Comparison of ENCODE assay signal across 14 cellular contexts in genomic region chr10:114374141-114374791, GRCh38. TPM values are rescaled to one million over a fixed set of nuclear protein-coding genes. Genes with fewer than 3 reads are reported as not detected.
DNase-seq lines count a peak whose midpoint lies in the region; ATAC-seq and TF ChIP-seq lines count a peak whose summit lies in the region.
"Had no signal": no experiment of that assay in that cellular context is flagged by ENCODE, and none has a peak within 500 bp of the region (broad histone marks: within the 10 kb centered on the region; RNA-seq: fewer than 3 reads in every experiment).

No MANE protein-coding gene starts in this region.

- TF ChIP-seq CTCF in brain microvascular endothelial cell (IDR thresholded peaks at IDR 0.05; ENCODE audit: low read depth, low read length, missing control alignments) (no peak), hepatocyte (IDR thresholded peaks at IDR 0.05; ENCODE audit: poor library complexity) (no peak), psoas muscle (IDR thresholded peaks at IDR 0.05) (no peak)

- H3K36me3 ChIP-seq in GM23248 (ENCODE audit: low read depth) (no peaks in the 10 kb centered on the region), brain microvascular endothelial cell (replicated peaks) (no peaks in the 10 kb centered on the region), hepatocyte (replicated peaks; ENCODE audit: insufficient read depth, low read depth) (no peaks in the 10 kb centered on the region), psoas muscle (ENCODE audit: insufficient read depth in 1 of 2, low read depth in 1 of 2) (no peaks in the 10 kb centered on the region)

- H3K4me1 ChIP-seq in GM23248 (ENCODE audit: insufficient read depth): no peaks in the 10 kb centered on the region
- no peaks in the 10 kb centered on the region for H3K4me1 ChIP-seq in hepatocyte (ENCODE audit: insufficient read depth)
- no peaks in the 10 kb centered on the region for H3K4me1 ChIP-seq in psoas muscle

- intact Hi-C loops in psoas muscle (cut with DNase I): no loop called here

- peak; percentile 6 for DNase-seq in GM23248
- DNase-seq in brain microvascular endothelial cell: peak; percentile 5
- DNase-seq in hepatocyte (ENCODE audit: low spot score): peak; percentile 46
- peak; percentile 66 to 80 for DNase-seq in psoas muscle
- DNase-seq in NCI-H2107 (lab: John Stamatoyannopoulos, UW): no peak
- no peak for DNase-seq in stimulated activated naive CD8-positive, alpha-beta T cell treated with anti-CD3 and anti-CD28 coated beads, Interleukin-15, Interleukin-2, amounts not matched to agents 100 U/mL and 50 U/mL, for 24 hours
- no peak for DNase-seq in NCI-H2081 (lab: John Stamatoyannopoulos, UW)
- DNase-seq: activated CD8-positive, alpha-beta memory T cell treated with anti-CD3 and anti-CD28 coated beads, Interleukin-2, amount 50 U/mL, for 4 hours; AML-193; foreskin fibroblast; NK-92 treated with Interleukin-12 subunit alpha and Interleukin-12 subunit beta, amount 100 ng/mL, for 24 hours; stimulated activated CD4-positive, alpha-beta T cell treated with anti-CD3 and anti-CD28 coated beads, Interleukin-2, amount 100 ng/mL, for 48 hours had no signal

- H3K27me3 ChIP-seq in GM23248 (replicated peaks; ENCODE audit: insufficient read depth): no peaks in the 10 kb centered on the region; the same call in 1 of the 2 replicates
- H3K27me3 ChIP-seq in brain microvascular endothelial cell (replicated peaks): peaks cover 2% of the 10 kb centered on the region
- no peaks in the 10 kb centered on the region for H3K27me3 ChIP-seq in hepatocyte
- H3K27me3 ChIP-seq in psoas muscle (ENCODE audit: insufficient read depth in 3 of 3, low read length in 2 of 3): peaks cover 0 to 8% (median 0%) of the 10 kb centered on the region in 3 donors

- no peaks in the 10 kb centered on the region for H3F3A ChIP-seq in GM23248 (ENCODE audit: insufficient read depth)

- ATAC-seq in psoas muscle (peak in 3 of 4 donors; percentile 41 to 50 (median 49)), GM21786 (IDR thresholded peaks at IDR 0.05; ENCODE audit: unreplicated experiment) (no peak)
- no peak for ATAC-seq in stimulated activated naive CD8-positive, alpha-beta T cell treated with anti-CD3 and anti-CD28 coated beads, Interleukin-15, Interleukin-2, amounts not matched to agents 100 U/mL and 50 U/mL, for 24 hours
- ATAC-seq: HCT116 had no signal

- H3K9me3 ChIP-seq in GM23248 (ENCODE audit: low read depth): no peaks in the 10 kb centered on the region
- H3K9me3 ChIP-seq in hepatocyte (ENCODE audit: low read depth): no peaks in the 10 kb centered on the region
- no peaks in the 10 kb centered on the region for H3K9me3 ChIP-seq in psoas muscle

- no peaks in the 10 kb centered on the region for H4K20me1 ChIP-seq in GM23248 (ENCODE audit: insufficient read depth)
- H4K20me1 ChIP-seq in hepatocyte (ENCODE audit: insufficient read depth, poor library complexity, severe bottlenecking): no peaks in the 10 kb centered on the region

- H3K9me2 ChIP-seq in GM23248 (ENCODE audit: insufficient read depth) (no peaks in the 10 kb centered on the region), hepatocyte (replicated peaks; ENCODE audit: insufficient read depth) (no peaks in the 10 kb centered on the region)

- H3K79me2 ChIP-seq in GM23248 (ENCODE audit: insufficient read depth) (no peaks in the 10 kb centered on the region), hepatocyte (no peaks in the 10 kb centered on the region)

- WGBS in GM23248 (ENCODE audit: low coverage in 1 of 2, low lambda C conversion rate in 2 of 2, missing lambda C conversion rate in 2 of 2), 2 experiments: 1 to 3% methylated on average over 13 of the region's 13 CpGs
- 44% methylated on average over 13 of the region's 13 CpGs for WGBS in hepatocyte (ENCODE audit: low lambda C conversion rate, missing lambda C conversion rate)
- WGBS in psoas muscle, 3 donors: 18 to 20% (median 19%) methylated on average over 13 of the region's 13 CpGs

- no peak overlapping the region for H3K4me2 ChIP-seq in GM23248 (ENCODE audit: unreplicated experiment)
- peak overlapping the region; percentile 61 for H3K4me2 ChIP-seq in hepatocyte

- H2AFZ ChIP-seq in GM23248: no peak overlapping the region
- H2AFZ ChIP-seq in hepatocyte: no peak overlapping the region

- H3K4me3 ChIP-seq in GM23248: no peak overlapping the region
- no peak overlapping the region for H3K4me3 ChIP-seq in brain microvascular endothelial cell (ENCODE audit: low read depth, low read length)
- H3K4me3 ChIP-seq in hepatocyte: no peak overlapping the region
- H3K4me3 ChIP-seq in psoas muscle: no peak overlapping the region

- in situ Hi-C loops in GM23248 (cut with MboI) (no loop called here), brain microvascular endothelial cell (cut with HindIII; ENCODE audit: low pct_ligation_motif_present, low sequenced_read_pairs) (no loop called here)

- no peak overlapping the region for H3K9ac ChIP-seq in GM23248

- no peak overlapping the region for H3K27ac ChIP-seq in GM23248
- H3K27ac ChIP-seq in brain microvascular endothelial cell: no peak overlapping the region
- H3K27ac ChIP-seq in hepatocyte: peak overlapping the region; percentile 49
- H3K27ac ChIP-seq in psoas muscle: peak overlapping the region; percentile 30

RNA-seq across cellular contexts. Expression of gene AFAP1L2, which starts 30.0 kb away (rescaled TPM):
- total RNA-seq in GM23248 (2014; rRNA removed; shearing (Covaris generic)): not detected in 2 replicates
- polyA plus RNA-seq in GM23248 (2016; fragmentation: Nextera tagmentation; extraction: Ambion mirVana) (not detected in 2 replicates), hepatocyte (9.6 and 11.5 TPM in 2 replicates), psoas muscle (1 to 10 TPM in 2 of 3 donors, under 1 TPM in 1; 0.75 to 1.7 (median 1.4) TPM)
- total RNA-seq in hepatocyte (5.5 and 6.1 TPM in 2 replicates), psoas muscle (1 to 10 TPM; 1.6 to 3.6 (median 2.6) TPM)

Comparison
In these comparisons a context has a peak if more than half of its experiments do, and no peak if none do; other contexts are left out.
1. DNase-seq: peak in GM23248 (single experiment), brain microvascular endothelial cell (single experiment), hepatocyte (single experiment) and psoas muscle (2 of 2); none in NCI-H2107 (single experiment), stimulated activated naive CD8-positive, alpha-beta T cell treated with anti-CD3 and anti-CD28 coated beads, Interleukin-15, Interleukin-2, amounts not matched to agents 100 U/mL and 50 U/mL, for 24 hours (single experiment) and NCI-H2081 (0 of 2).
2. H3K27ac ChIP-seq: peak in hepatocyte (single experiment) and psoas muscle (single experiment); none in GM23248 (single experiment) and brain microvascular endothelial cell (single experiment).
3. ATAC-seq: peak in psoas muscle (3 of 4); none in GM21786 (single experiment) and stimulated activated naive CD8-positive, alpha-beta T cell treated with anti-CD3 and anti-CD28 coated beads, Interleukin-15, Interleukin-2, amounts not matched to agents 100 U/mL and 50 U/mL, for 24 hours (single experiment).